ENCODE assay signal across 28 cellular contexts in the genomic region with DNA sequence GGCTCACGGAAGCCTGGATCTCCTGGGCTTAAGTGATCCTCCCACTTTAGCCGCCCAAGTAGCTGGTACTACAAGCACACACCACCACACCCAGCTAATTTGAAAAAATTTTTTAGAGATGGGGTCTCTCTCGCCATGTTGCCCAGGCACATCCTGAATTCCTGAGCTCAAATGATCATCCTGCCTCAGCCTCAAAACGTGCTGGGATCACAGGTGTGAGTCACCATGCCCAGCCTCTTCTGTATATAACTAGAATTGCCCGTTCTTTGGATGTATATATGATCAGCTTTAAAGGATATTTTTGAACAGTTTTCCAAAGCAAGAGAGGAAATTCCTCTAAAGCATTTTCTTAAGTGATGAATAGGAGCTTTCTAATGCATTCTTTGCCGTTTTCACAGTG. TPM values are rescaled to one million over a fixed set of nuclear protein-coding genes. Genes with fewer than 3 reads are reported as not detected.
DNase-seq lines count a peak whose midpoint lies in the region; ATAC-seq and TF ChIP-seq lines count a peak whose summit lies in the region.
"Had no signal": no experiment of that assay in that cellular context is flagged by ENCODE, and none has a peak within 500 bp of the region (broad histone marks: within the 10 kb centered on the region; RNA-seq: fewer than 3 reads in every experiment).

No MANE protein-coding gene starts in this region.

- H3K9me3 ChIP-seq in PC-3 (ENCODE audit: low read length): no peaks in the 10 kb centered on the region
- no peaks in the 10 kb centered on the region for H3K9me3 ChIP-seq in endodermal cell (ENCODE audit: control insufficient read depth, low read length)
- no peaks in the 10 kb centered on the region for H3K9me3 ChIP-seq in trophoblast cell (ENCODE audit: insufficient read depth, low read depth, low read length)
- H3K9me3 ChIP-seq in colonic mucosa: no peaks in the 10 kb centered on the region
- H3K9me3 ChIP-seq: BE2C, BLaER1 had no signal

- H3K27ac ChIP-seq in PC-3 (ENCODE audit: low read length): no peak overlapping the region
- H3K27ac ChIP-seq in endodermal cell (ENCODE audit: low read depth, low read length): no peak overlapping the region
- no peak overlapping the region for H3K27ac ChIP-seq in foreskin keratinocyte
- H3K27ac ChIP-seq in trophoblast cell (ENCODE audit: low read depth, low read length): no peak overlapping the region
- no peak overlapping the region for H3K27ac ChIP-seq in colonic mucosa
- H3K27ac ChIP-seq: BLaER1 had no signal

- H3K4me3 ChIP-seq in PC-3 (ENCODE audit: low read length) (no peak overlapping the region), endodermal cell (ENCODE audit: low read length) (no peak overlapping the region), trophoblast cell (ENCODE audit: low read depth, low read length) (no peak overlapping the region), colonic mucosa (no peak overlapping the region)
- H3K4me3 ChIP-seq: BLaER1, GM12878 had no signal

- no peak overlapping the region for H4K8ac ChIP-seq in trophoblast cell (ENCODE audit: low read depth, low read length)

- DNase-seq in PC-3 (peak; percentile 6), endodermal cell (peak; percentile 40), foreskin keratinocyte (peak in 1 of 2 donors; percentile 74), trophoblast cell (no peak), GM19238 (ENCODE audit: insufficient read length, low spot score) (no peak), colonic mucosa (no peak), NCI-H2171 treated with DMSO at 0.1 percent for 48 hours (lab: John Stamatoyannopoulos, UW) (no peak)
- DNase-seq: 8988T; ACHN; BE2C; C1 segment of cervical spinal cord; CD4-positive, alpha-beta memory T cell; CD4-positive, CD25-positive, alpha-beta regulatory T cell; CD8-positive, alpha-beta memory T cell; COR-L47; DMS 273 treated with DMSO at 0.1 percent for 48 hours; DMS153; DMS53; DMS79; DND-41; EL; GDM1 had no signal

- peaks cover 29% of the 10 kb centered on the region for H3K79me1 ChIP-seq in trophoblast cell (ENCODE audit: low read length)

- H3K36me3 ChIP-seq in PC-3 (ENCODE audit: low read depth, low read length): no peaks in the 10 kb centered on the region
- H3K36me3 ChIP-seq in endodermal cell (ENCODE audit: control insufficient read depth, insufficient read depth, low read length): no peaks in the 10 kb centered on the region
- no peaks in the 10 kb centered on the region for H3K36me3 ChIP-seq in trophoblast cell (ENCODE audit: control insufficient read depth in 1 of 2, insufficient read depth in 2 of 2, low read length in 2 of 2)
- no peaks in the 10 kb centered on the region for H3K36me3 ChIP-seq in colonic mucosa
- H3K36me3 ChIP-seq: BE2C, BLaER1 had no signal

- H4K20me1 ChIP-seq in PC-3 (ENCODE audit: low read length): no peaks in the 10 kb centered on the region
- H4K20me1 ChIP-seq: BLaER1 had no signal

- H3K27me3 ChIP-seq in PC-3 (ENCODE audit: low read length) (no peaks in the 10 kb centered on the region), endodermal cell (ENCODE audit: control insufficient read depth, insufficient read depth, low read length, poor library complexity, severe bottlenecking) (no peaks in the 10 kb centered on the region), foreskin keratinocyte (no peaks in the 10 kb centered on the region), trophoblast cell (ENCODE audit: insufficient read depth, low read length) (no peaks in the 10 kb centered on the region), colonic mucosa (no peaks in the 10 kb centered on the region)
- H3K27me3 ChIP-seq: BE2C, BLaER1 had no signal

- H3K27me3 Mint-ChIP-seq in endodermal cell (ENCODE audit: insufficient read depth): no peaks in the 10 kb centered on the region
- H3K27me3 Mint-ChIP-seq: CD4-positive, alpha-beta memory T cell; CD4-positive, CD25-positive, alpha-beta regulatory T cell; CD8-positive, alpha-beta memory T cell had no signal

- H3K79me2 ChIP-seq in PC-3 (ENCODE audit: low read length) (no peaks in the 10 kb centered on the region), trophoblast cell (ENCODE audit: control insufficient read depth, insufficient read depth, low read length, poor library complexity) (peaks cover 5% of the 10 kb centered on the region)

- H2BK5ac ChIP-seq in trophoblast cell (ENCODE audit: low read depth, low read length, poor library complexity): no peak overlapping the region

- no peak overlapping the region for H4K12ac ChIP-seq in trophoblast cell (ENCODE audit: low read depth, low read length)

- no peak overlapping the region for H2BK12ac ChIP-seq in trophoblast cell (ENCODE audit: low read length)

- CTCF ChIA-PET in PC-3 (lab: Charles Lee): no interaction called here

- intact Hi-C loops in PC-3 (cut with micrococcal nuclease): no loop called here
- intact Hi-C loops in colonic mucosa (cut with DNase I): no loop called here

- H3K4me1 ChIP-seq in PC-3 (ENCODE audit: insufficient read depth, low read length): peaks cover 14% of the 10 kb centered on the region; the same call in 1 of the 2 replicates
- H3K4me1 ChIP-seq in endodermal cell (ENCODE audit: control insufficient read depth, insufficient read depth, low read length): no peaks in the 10 kb centered on the region
- H3K4me1 ChIP-seq in foreskin keratinocyte: peaks cover 4% of the 10 kb centered on the region
- H3K4me1 ChIP-seq in trophoblast cell (ENCODE audit: control insufficient read depth in 1 of 2, insufficient read depth in 2 of 2, low read length in 2 of 2): peaks cover 16 to 19% of the 10 kb centered on the region in 2 experiments
- no peaks in the 10 kb centered on the region for H3K4me1 ChIP-seq in colonic mucosa
- H3K4me1 ChIP-seq: BE2C, BLaER1 had no signal

- no TSS peak for BruUV-seq in PC-3 (replicated peaks; lab: Mats Ljungman, UMichigan)

- no peaks in the 10 kb centered on the region for H3F3A ChIP-seq in PC-3 (ENCODE audit: low read length, unreplicated experiment)

- H3K27ac Mint-ChIP-seq in endodermal cell: no peak overlapping the region
- H3K27ac Mint-ChIP-seq: CD14-positive monocyte; CD4-positive, alpha-beta memory T cell; CD4-positive, CD25-positive, alpha-beta regulatory T cell; CD8-positive, alpha-beta memory T cell had no signal

- H3K4me2 ChIP-seq in PC-3 (ENCODE audit: low read length): no peak overlapping the region
- H3K4me2 ChIP-seq in trophoblast cell (ENCODE audit: low read length): no peak overlapping the region
- H3K4me2 ChIP-seq: BLaER1 had no signal

- ATAC-seq in PC-3: no peak
- ATAC-seq in foreskin keratinocyte: peak; percentile 55
- ATAC-seq in GM19035 (IDR thresholded peaks at IDR 0.05; ENCODE audit: unreplicated experiment): no peak
- ATAC-seq: GM12878 had no signal

- 80 to 87% methylated on average over 4 to 6 of the region's 6 CpGs for WGBS in endodermal cell (ENCODE audit: insufficient coverage in 1 of 2, insufficient read length in 1 of 2), 2 experiments
- WGBS in trophoblast cell (ENCODE audit: extremely low coverage, insufficient coverage, insufficient read length): no CpG with 5 or more reads among the region's 6 CpGs

- no peaks in the 10 kb centered on the region for H3K9me2 ChIP-seq in PC-3 (replicated peaks; ENCODE audit: low read length)

- H3K9me3 Mint-ChIP-seq in endodermal cell: no peaks in the 10 kb centered on the region

- H2AFZ ChIP-seq in PC-3 (ENCODE audit: low read length) (no peak overlapping the region), trophoblast cell (ENCODE audit: insufficient read depth, low read length, poor library complexity) (no peak overlapping the region)

- no peak overlapping the region for H3K4ac ChIP-seq in trophoblast cell (ENCODE audit: low read depth, low read length)

- H3K4me1 Mint-ChIP-seq in endodermal cell: peaks cover 30% of the 10 kb centered on the region
- H3K4me1 Mint-ChIP-seq: CD14-positive monocyte; CD4-positive, alpha-beta memory T cell; CD4-positive, CD25-positive, alpha-beta regulatory T cell; CD8-positive, alpha-beta memory T cell had no signal

- peak overlapping the region; percentile 48 for H3K14ac ChIP-seq in trophoblast cell (ENCODE audit: low read length)

- POLR2A ChIA-PET in PC-3 (lab: Charles Lee; ENCODE audit: unreplicated experiment): no interaction called here

- TF ChIP-seq CTCF in PC-3 (conservative IDR thresholded peaks at IDR 0.05; ENCODE audit: low read depth, low read length): no peak
- TF ChIP-seq CTCF in endodermal cell (conservative IDR thresholded peaks at IDR 0.05): no peak
- TF ChIP-seq CTCF in foreskin keratinocyte (conservative IDR thresholded peaks at IDR 0.05): no peak
- no peak for TF ChIP-seq CTCF in colonic mucosa (IDR thresholded peaks at IDR 0.05)

- H3K36me3 Mint-ChIP-seq in endodermal cell (ENCODE audit: low read depth): no peaks in the 10 kb centered on the region
- H3K36me3 Mint-ChIP-seq: CD14-positive monocyte; CD4-positive, alpha-beta memory T cell; CD4-positive, CD25-positive, alpha-beta regulatory T cell; CD8-positive, alpha-beta memory T cell had no signal

- H4K91ac ChIP-seq in trophoblast cell (ENCODE audit: low read depth, low read length): no peak overlapping the region

- no peak overlapping the region for H3K9ac ChIP-seq in PC-3 (ENCODE audit: low read length)
- no peak overlapping the region for H3K9ac ChIP-seq in endodermal cell (ENCODE audit: extremely low read depth, low read length, poor library complexity, severe bottlenecking)
- H3K9ac ChIP-seq in trophoblast cell (ENCODE audit: low read length): no peak overlapping the region
- no peak overlapping the region for H3K9ac ChIP-seq in colonic mucosa (ENCODE audit: low read depth in 2 of 2, low read length in 2 of 2)
- H3K9ac ChIP-seq: BLaER1 had no signal

- no peak overlapping the region for H2AK5ac ChIP-seq in trophoblast cell (ENCODE audit: low read length)

- no peak overlapping the region for H3K18ac ChIP-seq in trophoblast cell (ENCODE audit: low read length)

- H3K23ac ChIP-seq in trophoblast cell (ENCODE audit: low read length): no peak overlapping the region

- no peak overlapping the region for H2BK120ac ChIP-seq in trophoblast cell (ENCODE audit: insufficient read depth, low read length, poor library complexity)

- H3K4me3 Mint-ChIP-seq in endodermal cell: no peak overlapping the region
- H3K4me3 Mint-ChIP-seq: CD14-positive monocyte; CD4-positive, alpha-beta memory T cell; CD4-positive, CD25-positive, alpha-beta regulatory T cell; CD8-positive, alpha-beta memory T cell had no signal

RNA-seq across cellular contexts. Expression of a gene that starts 22.7 kb away (rescaled TPM):
- total RNA-seq in PC-3 (2014; rRNA removed) (not detected in 2 replicates), endodermal cell (10 to 100 TPM; 30.9 to 58.5 TPM), foreskin keratinocyte (11.2 and 19.4 TPM in 2 replicates), colonic mucosa (under 1 TPM in 1 of 2 donors, not detected in 1; 0.12 TPM)
- 4.9 TPM for polyA plus RNA-seq in endodermal cell (2013, experiment 1 of 2)
- polyA plus RNA-seq in endodermal cell (2013, experiment 2 of 2): 2.6 TPM
- polyA plus RNA-seq in foreskin keratinocyte: 5.9 and 11.8 TPM in 2 replicates
- 49.0 and 49.5 TPM in 2 replicates for polyA plus RNA-seq in trophoblast cell (2013)
- total RNA-seq: A673; CD4-positive, alpha-beta memory T cell; CD4-positive, CD25-positive, alpha-beta regulatory T cell; CD8-positive, alpha-beta memory T cell; G401 had no signal
- polyA plus RNA-seq: CD14-positive monocyte; CD4-positive, alpha-beta memory T cell; CD4-positive, CD25-positive, alpha-beta regulatory T cell; CD8-positive, alpha-beta memory T cell; GM12878 had no signal

Comparison
In these comparisons a context has a peak if more than half of its experiments do, and no peak if none do; other contexts are left out.
1. DNase-seq: peak in PC-3 (single experiment) and endodermal cell (single experiment); none in trophoblast cell (0 of 2), GM19238 (single experiment), colonic mucosa (single experiment) and NCI-H2171 treated with DMSO at 0.1 percent for 48 hours (single experiment).
2. RNA of a gene that starts 22.7 kb away (total RNA-seq): 30.9 to 58.5 TPM in endodermal cell and 11.2 to 19.4 TPM in foreskin keratinocyte; 0.12 TPM in colonic mucosa and not detected in PC-3; every median in the first group is over 10 times any median in the second.